ENCODE assay signal across 10 cellular contexts in genomic region chr5:159510282-159510681, GRCh38.
DNase-seq lines count a peak whose midpoint lies in the region; ATAC-seq and TF ChIP-seq lines count a peak whose summit lies in the region.
"Had no signal": no experiment of that assay in that cellular context is flagged by ENCODE, and none has a peak within 500 bp of the region (broad histone marks: within the 10 kb centered on the region; RNA-seq: fewer than 3 reads in every experiment).

No MANE protein-coding gene starts in this region.

- DNase-seq in ELF-1 (ENCODE audit: low read depth, low spot score) (peak; percentile 98), WTC11 (ENCODE audit: low spot score) (peak; percentile 80), left cardiac atrium (peak; percentile 77), progenitor cell of endocrine pancreas (ENCODE audit: low spot score, unreplicated experiment) (peak; percentile 14), CD14-positive monocyte (ENCODE audit: low spot score) (no peak)
- DNase-seq in activated T-cell treated with anti-CD3 and anti-CD28 coated beads, Interleukin-2, amount 50 U/mL, for 1 hour, result no peak
- no peak for DNase-seq in stimulated activated naive CD8-positive, alpha-beta T cell treated with anti-CD3 and anti-CD28 coated beads, Interleukin-15, Interleukin-2, amounts not matched to agents 100 U/mL and 50 U/mL, for 24 hours
- DNase-seq: activated B cell treated with CpG ODN at 0.5 μM for 24 hours, NCI-H1436 treated with DMSO at 0.1 percent for 48 hours had no signal

- CTCF ChIA-PET in WTC11 (lab: Charles Lee), result interaction anchor here (0.6 to 1.3 kb wide), 3 partner anchors 66 to 477 kb away, joined by 3 to 7 read pairs (median 5); no protein-coding TSS in a partner anchor

- H3K36me3 Mint-ChIP-seq in WTC11 (no peaks in the 10 kb centered on the region), progenitor cell of endocrine pancreas (ENCODE audit: insufficient read depth) (no peaks in the 10 kb centered on the region), CD14-positive monocyte (no peaks in the 10 kb centered on the region)

- TF ChIP-seq CTCF in WTC11 (IDR thresholded peaks at IDR 0.05) (no peak), progenitor cell of endocrine pancreas (IDR thresholded peaks at IDR 0.05; ENCODE audit: unreplicated experiment) (no peak), CD14-positive monocyte (IDR thresholded peaks at IDR 0.05) (no peak)

- POLR2A ChIA-PET in WTC11 (lab: Charles Lee), result no interaction called here

- H3K27ac Mint-ChIP-seq in WTC11 (peak overlapping the region; percentile 75; the same call in 1 of the 2 replicates), progenitor cell of endocrine pancreas (no peak overlapping the region), CD14-positive monocyte (no peak overlapping the region)
- H3K27ac Mint-ChIP-seq: activated B cell treated with CpG ODN at 0.5 μM for 24 hours had no signal

- intact Hi-C loops in left cardiac atrium (cut with DNase I) (loop anchor here (10.0 kb wide), 3 partner anchors 255 to 475 kb away; partner anchors contain the start of gene ADRA1B (in 1 of the 2)), CD14-positive monocyte (cut with micrococcal nuclease) (no loop called here)

- ATAC-seq in WTC11 (peak; percentile 99), left cardiac atrium (peak; percentile 95 to 97), GM18907 (IDR thresholded peaks at IDR 0.05; ENCODE audit: unreplicated experiment) (no peak)
- ATAC-seq in stimulated activated naive CD8-positive, alpha-beta T cell treated with anti-CD3 and anti-CD28 coated beads, Interleukin-15, Interleukin-2, amounts not matched to agents 100 U/mL and 50 U/mL, for 24 hours, result no peak

- peaks cover 10% of the 10 kb centered on the region for H3K9me3 Mint-ChIP-seq in WTC11
- H3K9me3 Mint-ChIP-seq in progenitor cell of endocrine pancreas (ENCODE audit: low read depth), result no peaks in the 10 kb centered on the region
- H3K9me3 Mint-ChIP-seq in CD14-positive monocyte, result no peaks in the 10 kb centered on the region
- H3K9me3 Mint-ChIP-seq: activated B cell treated with CpG ODN at 0.5 μM for 24 hours had no signal

- H3K4me1 Mint-ChIP-seq in WTC11 (peaks cover 10% of the 10 kb centered on the region), progenitor cell of endocrine pancreas (ENCODE audit: low read depth) (peaks cover 3% of the 10 kb centered on the region), CD14-positive monocyte (no peaks in the 10 kb centered on the region)

- H3K27me3 Mint-ChIP-seq in WTC11 (ENCODE audit: low read depth), result no peaks in the 10 kb centered on the region; the same call in 1 of the 2 replicates
- H3K27me3 Mint-ChIP-seq in progenitor cell of endocrine pancreas, result peaks cover 3% of the 10 kb centered on the region
- H3K27me3 Mint-ChIP-seq in CD14-positive monocyte (ENCODE audit: low read depth in 3 of 3), result peaks cover 2 to 4% (median 3%) of the 10 kb centered on the region in 3 donors
- H3K27me3 Mint-ChIP-seq: activated B cell treated with CpG ODN at 0.5 μM for 24 hours had no signal

- H3K4me3 Mint-ChIP-seq in WTC11 (no peak overlapping the region), progenitor cell of endocrine pancreas (ENCODE audit: low read depth) (no peak overlapping the region), CD14-positive monocyte (no peak overlapping the region)
- H3K4me3 Mint-ChIP-seq: activated B cell treated with CpG ODN at 0.5 μM for 24 hours had no signal

TF ChIP-seq in WTC11, 78 proteins besides CTCF, POLR2A, EP300 and RAD21:
- TF ChIP-seq ZNF138 (CRISPR knock-in tag; conservative IDR thresholded peaks at IDR 0.05) (no peak), RORB (CRISPR knock-in tag; IDR thresholded peaks at IDR 0.05) (no peak), SOX15 (CRISPR knock-in tag; IDR thresholded peaks at IDR 0.05) (no peak), ZNF219 (CRISPR knock-in tag; IDR thresholded peaks at IDR 0.05; ENCODE audit: borderline replicate concordance) (no peak), NR2C2 (CRISPR knock-in tag; IDR thresholded peaks at IDR 0.05) (no peak), FOXJ3 (CRISPR knock-in tag; IDR thresholded peaks at IDR 0.05; ENCODE audit: borderline replicate concordance) (no peak), NFYB (CRISPR knock-in tag; conservative IDR thresholded peaks at IDR 0.05; ENCODE audit: low read depth) (no peak), OVOL2 (CRISPR knock-in tag; IDR thresholded peaks at IDR 0.05; ENCODE audit: borderline replicate concordance) (no peak), KAT7 (CRISPR knock-in tag; IDR thresholded peaks at IDR 0.05; ENCODE audit: borderline replicate concordance) (no peak)
- TF ChIP-seq, protein P1, sequence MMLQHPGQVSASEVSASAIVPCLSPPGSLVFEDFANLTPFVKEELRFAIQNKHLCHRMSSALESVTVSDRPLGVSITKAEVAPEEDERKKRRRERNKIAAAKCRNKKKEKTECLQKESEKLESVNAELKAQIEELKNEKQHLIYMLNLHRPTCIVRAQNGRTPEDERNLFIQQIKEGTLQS (CRISPR knock-in tag; conservative IDR thresholded peaks at IDR 0.05), result no peak
- TF ChIP-seq, protein P2, sequence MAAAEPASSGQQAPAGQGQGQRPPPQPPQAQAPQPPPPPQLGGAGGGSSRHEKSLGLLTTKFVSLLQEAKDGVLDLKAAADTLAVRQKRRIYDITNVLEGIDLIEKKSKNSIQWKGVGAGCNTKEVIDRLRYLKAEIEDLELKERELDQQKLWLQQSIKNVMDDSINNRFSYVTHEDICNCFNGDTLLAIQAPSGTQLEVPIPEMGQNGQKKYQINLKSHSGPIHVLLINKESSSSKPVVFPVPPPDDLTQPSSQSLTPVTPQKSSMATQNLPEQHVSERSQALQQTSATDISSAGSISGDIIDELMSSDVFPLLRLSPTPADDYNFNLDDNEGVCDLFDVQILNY (CRISPR knock-in tag; IDR thresholded peaks at IDR 0.05), result no peak

Comparison
In these comparisons a context has a peak if more than half of its experiments do, and no peak if none do; other contexts are left out.
1. DNase-seq: peak in ELF-1 (single experiment), WTC11 (single experiment), left cardiac atrium (single experiment) and progenitor cell of endocrine pancreas (single experiment); none in CD14-positive monocyte (single experiment), activated T-cell treated with anti-CD3 and anti-CD28 coated beads, Interleukin-2, amount 50 U/mL, for 1 hour (single experiment) and stimulated activated naive CD8-positive, alpha-beta T cell treated with anti-CD3 and anti-CD28 coated beads, Interleukin-15, Interleukin-2, amounts not matched to agents 100 U/mL and 50 U/mL, for 24 hours (single experiment).
2. ATAC-seq: peak in WTC11 (single experiment) and left cardiac atrium (2 of 2); none in GM18907 (single experiment) and stimulated activated naive CD8-positive, alpha-beta T cell treated with anti-CD3 and anti-CD28 coated beads, Interleukin-15, Interleukin-2, amounts not matched to agents 100 U/mL and 50 U/mL, for 24 hours (single experiment).
3. intact Hi-C loops: an anchor here in left cardiac atrium (10.0 kb wide); none called in CD14-positive monocyte.